Comparison of ENCODE assay signal across 1 cellular context in the genomic region with DNA sequence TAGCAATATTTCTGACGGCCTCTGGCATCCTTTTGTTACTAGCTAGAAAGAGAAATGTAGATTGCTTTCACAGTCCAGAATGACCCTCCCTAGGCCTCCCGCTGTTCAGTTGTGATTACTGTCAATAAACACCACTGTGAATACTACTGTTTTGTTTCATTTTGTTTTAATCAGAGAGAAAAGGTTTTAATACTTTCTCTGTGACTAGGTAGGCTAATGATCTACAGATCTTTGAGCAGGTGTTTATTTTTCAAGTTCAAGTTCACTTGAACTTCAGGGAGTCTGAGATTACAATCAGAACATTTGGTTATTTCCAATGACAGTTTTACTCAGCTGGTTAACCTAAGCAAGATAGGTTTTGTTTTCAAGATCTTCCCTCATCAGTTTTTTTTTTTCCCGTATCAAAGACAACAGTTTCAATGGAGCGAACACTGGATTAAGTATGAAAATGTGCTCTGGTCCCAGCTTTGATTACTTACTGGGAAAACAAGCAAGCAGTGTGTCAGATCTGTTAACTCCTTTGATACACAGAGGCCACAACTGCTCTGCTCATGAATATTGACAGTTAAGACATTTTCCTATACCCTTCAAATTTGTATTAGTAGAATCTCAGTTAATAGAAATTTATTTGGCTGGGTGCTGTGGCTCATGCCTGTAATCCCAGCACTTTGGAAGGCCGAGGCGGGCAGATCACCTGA.
TF ChIP-seq lines count a peak whose summit lies in the region.

No MANE protein-coding gene starts in this region.

TF ChIP-seq in GM23338, 12 proteins besides CTCF, POLR2A, EP300 and RAD21 (continued from another document):
- TF ChIP-seq, protein P1, sequence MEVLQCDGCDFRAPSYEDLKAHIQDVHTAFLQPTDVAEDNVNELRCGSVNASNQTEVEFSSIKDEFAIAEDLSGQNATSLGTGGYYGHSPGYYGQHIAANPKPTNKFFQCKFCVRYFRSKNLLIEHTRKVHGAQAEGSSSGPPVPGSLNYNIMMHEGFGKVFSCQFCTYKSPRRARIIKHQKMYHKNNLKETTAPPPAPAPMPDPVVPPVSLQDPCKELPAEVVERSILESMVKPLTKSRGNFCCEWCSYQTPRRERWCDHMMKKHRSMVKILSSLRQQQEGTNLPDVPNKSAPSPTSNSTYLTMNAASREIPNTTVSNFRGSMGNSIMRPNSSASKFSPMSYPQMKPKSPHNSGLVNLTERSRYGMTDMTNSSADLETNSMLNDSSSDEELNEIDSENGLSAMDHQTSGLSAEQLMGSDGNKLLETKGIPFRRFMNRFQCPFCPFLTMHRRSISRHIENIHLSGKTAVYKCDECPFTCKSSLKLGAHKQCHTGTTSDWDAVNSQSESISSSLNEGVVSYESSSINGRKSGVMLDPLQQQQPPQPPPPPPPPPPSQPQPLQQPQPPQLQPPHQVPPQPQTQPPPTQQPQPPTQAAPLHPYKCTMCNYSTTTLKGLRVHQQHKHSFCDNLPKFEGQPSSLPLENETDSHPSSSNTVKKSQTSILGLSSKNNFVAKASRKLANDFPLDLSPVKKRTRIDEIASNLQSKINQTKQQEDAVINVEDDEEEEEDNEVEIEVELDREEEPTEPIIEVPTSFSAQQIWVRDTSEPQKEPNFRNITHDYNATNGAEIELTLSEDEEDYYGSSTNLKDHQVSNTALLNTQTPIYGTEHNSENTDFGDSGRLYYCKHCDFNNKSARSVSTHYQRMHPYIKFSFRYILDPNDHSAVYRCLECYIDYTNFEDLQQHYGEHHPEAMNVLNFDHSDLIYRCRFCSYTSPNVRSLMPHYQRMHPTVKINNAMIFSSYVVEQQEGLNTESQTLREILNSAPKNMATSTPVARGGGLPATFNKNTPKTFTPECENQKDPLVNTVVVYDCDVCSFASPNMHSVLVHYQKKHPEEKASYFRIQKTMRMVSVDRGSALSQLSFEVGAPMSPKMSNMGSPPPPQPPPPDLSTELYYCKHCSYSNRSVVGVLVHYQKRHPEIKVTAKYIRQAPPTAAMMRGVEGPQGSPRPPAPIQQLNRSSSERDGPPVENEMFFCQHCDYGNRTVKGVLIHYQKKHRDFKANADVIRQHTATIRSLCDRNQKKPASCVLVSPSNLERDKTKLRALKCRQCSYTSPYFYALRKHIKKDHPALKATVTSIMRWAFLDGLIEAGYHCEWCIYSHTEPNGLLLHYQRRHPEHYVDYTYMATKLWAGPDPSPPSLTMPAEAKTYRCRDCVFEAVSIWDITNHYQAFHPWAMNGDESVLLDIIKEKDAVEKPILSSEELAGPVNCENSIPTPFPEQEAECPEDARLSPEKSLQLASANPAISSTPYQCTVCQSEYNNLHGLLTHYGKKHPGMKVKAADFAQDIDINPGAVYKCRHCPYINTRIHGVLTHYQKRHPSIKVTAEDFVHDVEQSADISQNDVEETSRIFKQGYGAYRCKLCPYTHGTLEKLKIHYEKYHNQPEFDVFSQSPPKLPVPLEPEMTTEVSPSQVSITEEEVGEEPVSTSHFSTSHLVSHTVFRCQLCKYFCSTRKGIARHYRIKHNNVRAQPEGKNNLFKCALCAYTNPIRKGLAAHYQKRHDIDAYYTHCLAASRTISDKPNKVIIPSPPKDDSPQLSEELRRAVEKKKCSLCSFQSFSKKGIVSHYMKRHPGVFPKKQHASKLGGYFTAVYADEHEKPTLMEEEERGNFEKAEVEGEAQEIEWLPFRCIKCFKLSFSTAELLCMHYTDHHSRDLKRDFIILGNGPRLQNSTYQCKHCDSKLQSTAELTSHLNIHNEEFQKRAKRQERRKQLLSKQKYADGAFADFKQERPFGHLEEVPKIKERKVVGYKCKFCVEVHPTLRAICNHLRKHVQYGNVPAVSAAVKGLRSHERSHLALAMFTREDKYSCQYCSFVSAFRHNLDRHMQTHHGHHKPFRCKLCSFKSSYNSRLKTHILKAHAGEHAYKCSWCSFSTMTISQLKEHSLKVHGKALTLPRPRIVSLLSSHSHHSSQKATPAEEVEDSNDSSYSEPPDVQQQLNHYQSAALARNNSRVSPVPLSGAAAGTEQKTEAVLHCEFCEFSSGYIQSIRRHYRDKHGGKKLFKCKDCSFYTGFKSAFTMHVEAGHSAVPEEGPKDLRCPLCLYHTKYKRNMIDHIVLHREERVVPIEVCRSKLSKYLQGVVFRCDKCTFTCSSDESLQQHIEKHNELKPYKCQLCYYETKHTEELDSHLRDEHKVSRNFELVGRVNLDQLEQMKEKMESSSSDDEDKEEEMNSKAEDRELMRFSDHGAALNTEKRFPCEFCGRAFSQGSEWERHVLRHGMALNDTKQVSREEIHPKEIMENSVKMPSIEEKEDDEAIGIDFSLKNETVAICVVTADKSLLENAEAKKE (CRISPR knock-in tag; IDR thresholded peaks at IDR 0.05), result no peak
- no peak for TF ChIP-seq JUNB (IDR thresholded peaks at IDR 0.05; ENCODE audit: unreplicated experiment)
- TF ChIP-seq CREB1 (CRISPR knock-in tag; IDR thresholded peaks at IDR 0.05; ENCODE audit: low read depth), result no peak
- TF ChIP-seq ZNF114 (CRISPR knock-in tag; IDR thresholded peaks at IDR 0.05), result no peak
- TF ChIP-seq POLR2AphosphoS5 (IDR thresholded peaks at IDR 0.05; ENCODE audit: low read depth), result no peak
- TF ChIP-seq, protein P2, sequence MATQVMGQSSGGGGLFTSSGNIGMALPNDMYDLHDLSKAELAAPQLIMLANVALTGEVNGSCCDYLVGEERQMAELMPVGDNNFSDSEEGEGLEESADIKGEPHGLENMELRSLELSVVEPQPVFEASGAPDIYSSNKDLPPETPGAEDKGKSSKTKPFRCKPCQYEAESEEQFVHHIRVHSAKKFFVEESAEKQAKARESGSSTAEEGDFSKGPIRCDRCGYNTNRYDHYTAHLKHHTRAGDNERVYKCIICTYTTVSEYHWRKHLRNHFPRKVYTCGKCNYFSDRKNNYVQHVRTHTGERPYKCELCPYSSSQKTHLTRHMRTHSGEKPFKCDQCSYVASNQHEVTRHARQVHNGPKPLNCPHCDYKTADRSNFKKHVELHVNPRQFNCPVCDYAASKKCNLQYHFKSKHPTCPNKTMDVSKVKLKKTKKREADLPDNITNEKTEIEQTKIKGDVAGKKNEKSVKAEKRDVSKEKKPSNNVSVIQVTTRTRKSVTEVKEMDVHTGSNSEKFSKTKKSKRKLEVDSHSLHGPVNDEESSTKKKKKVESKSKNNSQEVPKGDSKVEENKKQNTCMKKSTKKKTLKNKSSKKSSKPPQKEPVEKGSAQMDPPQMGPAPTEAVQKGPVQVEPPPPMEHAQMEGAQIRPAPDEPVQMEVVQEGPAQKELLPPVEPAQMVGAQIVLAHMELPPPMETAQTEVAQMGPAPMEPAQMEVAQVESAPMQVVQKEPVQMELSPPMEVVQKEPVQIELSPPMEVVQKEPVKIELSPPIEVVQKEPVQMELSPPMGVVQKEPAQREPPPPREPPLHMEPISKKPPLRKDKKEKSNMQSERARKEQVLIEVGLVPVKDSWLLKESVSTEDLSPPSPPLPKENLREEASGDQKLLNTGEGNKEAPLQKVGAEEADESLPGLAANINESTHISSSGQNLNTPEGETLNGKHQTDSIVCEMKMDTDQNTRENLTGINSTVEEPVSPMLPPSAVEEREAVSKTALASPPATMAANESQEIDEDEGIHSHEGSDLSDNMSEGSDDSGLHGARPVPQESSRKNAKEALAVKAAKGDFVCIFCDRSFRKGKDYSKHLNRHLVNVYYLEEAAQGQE (IDR thresholded peaks at IDR 0.05; ENCODE audit: unreplicated experiment), result no peak
- no peak for TF ChIP-seq EZH2phosphoT487 (IDR thresholded peaks at IDR 0.05; ENCODE audit: unreplicated experiment)
- TF ChIP-seq STAT1 (IDR thresholded peaks at IDR 0.05; ENCODE audit: unreplicated experiment), result no peak
